Comparison of ENCODE assay signal across 23 cellular contexts in the genomic region with DNA sequence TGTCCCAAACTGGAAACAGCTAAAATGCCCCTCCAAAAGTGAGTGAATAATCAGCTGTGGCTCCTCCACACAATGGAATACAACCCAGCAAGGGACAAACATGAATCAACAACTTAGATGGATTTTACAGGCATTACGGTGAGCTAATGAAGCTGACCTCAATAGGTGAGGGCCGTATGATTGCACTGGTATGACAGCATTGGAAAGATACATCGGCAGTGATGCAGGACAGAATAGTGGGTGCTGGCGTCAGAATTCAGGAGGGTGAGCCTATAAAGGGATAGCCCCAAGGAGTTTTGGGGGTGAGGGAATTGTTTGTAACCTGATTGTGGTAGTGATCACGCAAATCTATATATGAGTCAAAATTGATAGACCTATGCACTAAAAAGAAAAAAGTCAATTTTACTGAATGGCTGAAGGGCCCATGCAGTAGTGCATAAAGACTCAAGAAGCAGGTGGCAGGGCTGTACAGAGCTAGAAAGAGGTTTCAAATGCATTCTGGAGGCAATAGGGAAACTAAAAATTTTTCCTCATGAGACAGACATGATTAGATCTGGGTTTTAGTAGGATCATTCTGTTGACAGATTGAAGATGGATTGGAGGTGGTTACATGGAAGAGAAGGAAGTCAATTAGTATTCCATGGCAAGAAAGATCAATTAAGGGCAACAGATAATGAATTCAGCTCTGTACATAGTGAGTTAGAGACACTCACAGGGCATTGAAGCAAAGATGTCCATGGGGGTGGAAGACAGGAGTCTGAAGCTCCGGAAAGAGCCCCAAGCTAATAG.
"Had no signal": no experiment of that assay in that cellular context is flagged by ENCODE, and none has a peak within 500 bp of the region (broad histone marks: within the 10 kb centered on the region; RNA-seq: fewer than 3 reads in every experiment).

No MANE protein-coding gene starts in this region.

- ATAC-seq: esophagus mucosa; foreskin keratinocyte; gastroesophageal sphincter; heart left ventricle; left cardiac atrium; naive thymus-derived CD8-positive, alpha-beta T cell; stimulated activated effector memory CD8-positive, alpha-beta T cell treated with anti-CD3 and anti-CD28 coated beads, Interleukin-12 subunit alpha, Interleukin-12 subunit beta, amount 100 ng/mL, for 72 hours; upper lobe of right lung had no signal

- H3K4me3 Mint-ChIP-seq: dendritic cell treated with granulocyte-macrophage colony-stimulating factor and Interleukin-4, amounts not matched to agents 40 ng/mL and 50 ng/mL, for 4 days; endodermal cell; naive thymus-derived CD8-positive, alpha-beta T cell; nephron progenitor cell; stimulated activated effector memory CD8-positive, alpha-beta T cell treated with anti-CD3 and anti-CD28 coated beads, Interleukin-12 subunit alpha, Interleukin-12 subunit beta, amount 100 ng/mL, for 72 hours had no signal

- DNase-seq: colonic mucosa; effector CD8-positive, alpha-beta T cell; endodermal cell; foreskin keratinocyte; heart left ventricle; hippocampal formation; left cardiac atrium; left ventricle myocardium inferior; lower lobe of right lung; naive thymus-derived CD8-positive, alpha-beta T cell; nephron progenitor cell; nucleus accumbens; sigmoid colon; stimulated activated CD4-positive, alpha-beta T cell treated with anti-CD3 and anti-CD28 coated beads, Interleukin-2, amount 100 ng/mL, for 24 hours; stimulated activated CD4-positive, alpha-beta T cell treated with anti-CD3 and anti-CD28 coated beads, Interleukin-4, amount 100 ng/mL, for 24 hours; stimulated activated naive CD4-positive, alpha-beta T cell treated with Interleukin-2 at 50 U/mL for 16 hours; transverse colon; upper lobe of right lung; uterus had no signal

- H3K27ac Mint-ChIP-seq: dendritic cell treated with granulocyte-macrophage colony-stimulating factor and Interleukin-4, amounts not matched to agents 40 ng/mL and 50 ng/mL, for 4 days; endodermal cell; naive thymus-derived CD8-positive, alpha-beta T cell; nephron progenitor cell; stimulated activated effector memory CD8-positive, alpha-beta T cell treated with anti-CD3 and anti-CD28 coated beads, Interleukin-12 subunit alpha, Interleukin-12 subunit beta, amount 100 ng/mL, for 72 hours had no signal

- H3K36me3 Mint-ChIP-seq: naive thymus-derived CD8-positive, alpha-beta T cell; stimulated activated effector memory CD8-positive, alpha-beta T cell treated with anti-CD3 and anti-CD28 coated beads, Interleukin-12 subunit alpha, Interleukin-12 subunit beta, amount 100 ng/mL, for 72 hours had no signal

- H3K4me1 Mint-ChIP-seq: stimulated activated effector memory CD8-positive, alpha-beta T cell treated with anti-CD3 and anti-CD28 coated beads, Interleukin-12 subunit alpha, Interleukin-12 subunit beta, amount 100 ng/mL, for 72 hours had no signal

- H3K9me3 Mint-ChIP-seq: dendritic cell treated with granulocyte-macrophage colony-stimulating factor and Interleukin-4, amounts not matched to agents 40 ng/mL and 50 ng/mL, for 4 days; endodermal cell; naive thymus-derived CD8-positive, alpha-beta T cell; nephron progenitor cell; stimulated activated effector memory CD8-positive, alpha-beta T cell treated with anti-CD3 and anti-CD28 coated beads, Interleukin-12 subunit alpha, Interleukin-12 subunit beta, amount 100 ng/mL, for 72 hours had no signal

- H3K27me3 Mint-ChIP-seq: dendritic cell treated with granulocyte-macrophage colony-stimulating factor and Interleukin-4, amounts not matched to agents 40 ng/mL and 50 ng/mL, for 4 days had no signal
